ENCODE assay signal across 29 cellular contexts in genomic region chr14:78835909-78836308, GRCh38.
"Had no signal": no experiment of that assay in that cellular context is flagged by ENCODE, and none has a peak within 500 bp of the region (broad histone marks: within the 10 kb centered on the region; RNA-seq: fewer than 3 reads in every experiment).

No MANE protein-coding gene starts in this region.

- H3K27ac ChIP-seq: colonic mucosa, esophagus muscularis mucosa, foreskin keratinocyte, gastroesophageal sphincter, heart right ventricle, lower lobe of right lung, neutrophil, pancreas, suprapubic skin, transverse colon, upper lobe of right lung, uterus had no signal

- H3K27me3 ChIP-seq: colonic mucosa, pancreas, suprapubic skin, upper lobe of right lung, uterus had no signal

- H3K36me3 Mint-ChIP-seq: immature natural killer cell, natural killer cell had no signal

- H3K27ac Mint-ChIP-seq: dendritic cell treated with granulocyte-macrophage colony-stimulating factor and Interleukin-4, amounts not matched to agents 40 ng/mL and 50 ng/mL, for 4 days; immature natural killer cell; natural killer cell; stimulated activated naive CD8-positive, alpha-beta T cell treated with anti-CD3 and anti-CD28 coated beads, Interleukin-15, amount 100 ng/mL, for 72 hours had no signal

- FAIRE-seq: endothelial cell of umbilical vein, pancreas had no signal

- ATAC-seq: gastroesophageal sphincter; left ventricle myocardium superior; lower lobe of right lung; natural killer cell; pancreas; sciatic nerve; stimulated activated naive CD8-positive, alpha-beta T cell treated with anti-CD3 and anti-CD28 coated beads, Interleukin-15, amount 100 ng/mL, for 72 hours; upper lobe of right lung had no signal

- H3K4me1 Mint-ChIP-seq: immature natural killer cell; natural killer cell; stimulated activated naive CD8-positive, alpha-beta T cell treated with anti-CD3 and anti-CD28 coated beads, Interleukin-15, amount 100 ng/mL, for 72 hours had no signal

- H3K4me1 ChIP-seq: colonic mucosa, esophagus muscularis mucosa, foreskin keratinocyte, gastroesophageal sphincter, lower lobe of right lung, pancreas, suprapubic skin, transverse colon, upper lobe of right lung, uterus had no signal

- H3K36me3 ChIP-seq: colonic mucosa, esophagus muscularis mucosa, gastroesophageal sphincter, heart right ventricle, lower lobe of right lung, neutrophil, pancreas, suprapubic skin, transverse colon, upper lobe of right lung, uterus had no signal

- H3K27me3 Mint-ChIP-seq: dendritic cell treated with granulocyte-macrophage colony-stimulating factor and Interleukin-4, amounts not matched to agents 40 ng/mL and 50 ng/mL, for 4 days had no signal

- H3K9me3 Mint-ChIP-seq: dendritic cell treated with granulocyte-macrophage colony-stimulating factor and Interleukin-4, amounts not matched to agents 40 ng/mL and 50 ng/mL, for 4 days; neural crest cell; stimulated activated naive CD8-positive, alpha-beta T cell treated with anti-CD3 and anti-CD28 coated beads, Interleukin-15, amount 100 ng/mL, for 72 hours had no signal

- H3K4me2 ChIP-seq: smooth muscle cell had no signal

- DNase-seq: colonic mucosa; effector memory CD4-positive, alpha-beta T cell; foreskin keratinocyte; heart right ventricle; immature natural killer cell; islet precursor cell; kidney glomerular epithelial cell; left ventricle myocardium superior; lower lobe of right lung; natural killer cell; pancreas; stimulated activated CD4-positive, alpha-beta T cell treated with anti-CD3 and anti-CD28 coated beads, Interleukin-12 subunit alpha, Interleukin-12 subunit beta, amount 100 ng/mL, for 4 hours; stimulated activated CD4-positive, alpha-beta T cell treated with anti-CD3 and anti-CD28 coated beads, Interleukin-1b, Interleukin-23, amount 100 ng/mL, for 48 hours; stimulated activated CD4-positive, alpha-beta T cell treated with anti-CD3 and anti-CD28 coated beads, Interleukin-4, amount 100 ng/mL, for 1 hour; stimulated activated CD8-positive, alpha-beta memory T cell treated with anti-CD3 and anti-CD28 coated beads, Interleukin-4, amount 100 ng/mL, for 48 hours; stimulated activated naive CD4-positive, alpha-beta T cell; stimulated activated naive CD8-positive, alpha-beta T cell treated with anti-CD3 and anti-CD28 coated beads, Interleukin-15, amount 100 ng/mL, for 72 hours; transverse colon; upper lobe of right lung; uterus had no signal

- H3K9me3 ChIP-seq: colonic mucosa, esophagus muscularis mucosa, gastroesophageal sphincter, heart right ventricle, lower lobe of right lung, neutrophil, pancreas, suprapubic skin, transverse colon, upper lobe of right lung, uterus had no signal

- H3K4me3 ChIP-seq: colonic mucosa, esophagus muscularis mucosa, gastroesophageal sphincter, heart right ventricle, lower lobe of right lung, pancreas, smooth muscle cell, suprapubic skin, transverse colon, upper lobe of right lung, uterus had no signal

- H3K4me3 Mint-ChIP-seq: dendritic cell treated with granulocyte-macrophage colony-stimulating factor and Interleukin-4, amounts not matched to agents 40 ng/mL and 50 ng/mL, for 4 days; immature natural killer cell; natural killer cell; neural crest cell; stimulated activated naive CD8-positive, alpha-beta T cell treated with anti-CD3 and anti-CD28 coated beads, Interleukin-15, amount 100 ng/mL, for 72 hours had no signal
